In the genomic region with DNA sequence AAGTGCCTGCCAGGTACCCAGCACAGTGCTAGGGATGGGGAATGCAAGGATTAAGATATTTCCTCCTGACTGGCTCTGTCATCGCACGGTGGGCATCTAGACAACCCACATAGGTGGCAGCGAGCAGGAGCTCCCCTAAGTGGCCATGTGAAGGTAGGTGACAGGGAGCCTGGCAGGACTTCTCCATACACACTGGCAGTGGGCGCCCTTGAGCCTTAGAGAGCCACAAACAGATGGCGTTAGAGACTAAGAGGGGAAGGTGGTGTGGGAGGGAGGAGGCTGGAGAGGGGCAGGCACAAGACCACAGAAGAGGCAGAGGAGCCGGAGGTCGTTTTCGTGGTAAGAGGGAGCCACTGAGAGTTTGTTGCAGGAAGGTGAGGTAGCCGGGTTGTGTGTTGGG, we compare ENCODE assay signal across 9 cellular contexts. TPM values are rescaled to one million over a fixed set of nuclear protein-coding genes. Genes with fewer than 3 reads are reported as not detected.
DNase-seq lines count a peak whose midpoint lies in the region; ATAC-seq and TF ChIP-seq lines count a peak whose summit lies in the region.
"Had no signal": no experiment of that assay in that cellular context is flagged by ENCODE, and none has a peak within 500 bp of the region (broad histone marks: within the 10 kb centered on the region; RNA-seq: fewer than 3 reads in every experiment).

No MANE protein-coding gene starts in this region.

- no peak overlapping the region for H3K9ac ChIP-seq in KMS-11

- peaks cover 4% of the 10 kb centered on the region for H3K4me1 ChIP-seq in KMS-11 (ENCODE audit: low read depth, poor library complexity, severe bottlenecking)

- H4K20me1 ChIP-seq in KMS-11 (ENCODE audit: insufficient read depth) = no peaks in the 10 kb centered on the region

- H3K4me2 ChIP-seq in KMS-11 = no peak overlapping the region

- H3K36me3 ChIP-seq in KMS-11 (ENCODE audit: insufficient read depth) = no peaks in the 10 kb centered on the region

- H3K27ac ChIP-seq in KMS-11 = no peak overlapping the region

- H3K27me3 ChIP-seq in KMS-11 (ENCODE audit: insufficient read depth, low read depth) = 0 out of 2 replicates have a peak, but pooled peaks cover 3% of the 10 kb centered on the region

- ATAC-seq in left lobe of liver (peak; percentile 38), GM19463 (IDR thresholded peaks at IDR 0.05; ENCODE audit: unreplicated experiment) (no peak)

- DNase-seq in NCI-H146 (lab: John Stamatoyannopoulos, UW) = peak; percentile 61
- DNase-seq in NCI-H146 treated with DMSO at 0.1 percent for 48 hours (lab: John Stamatoyannopoulos, UW; ENCODE audit: unreplicated experiment) = no peak
- DNase-seq in RKO (ENCODE audit: low spot score) = peak; percentile 43
- no peak for DNase-seq in left lobe of liver (ENCODE audit: low spot score)
- DNase-seq in NCI-H128 (lab: John Stamatoyannopoulos, UW; ENCODE audit: unreplicated experiment) = no peak
- DNase-seq in glomerular visceral epithelial cell (ENCODE audit: extremely low spot score) = no peak
- DNase-seq: midbrain had no signal

- H3K79me2 ChIP-seq in KMS-11 (ENCODE audit: insufficient read depth, low read depth) = peaks cover 3% of the 10 kb centered on the region; the same call in 1 of the 2 replicates

- 0 out of 2 replicates have a peak, but pooled peaks have one; percentile 21 for TF ChIP-seq CTCF in KMS-11 (conservative IDR thresholded peaks at IDR 0.05; ENCODE audit: low read depth, low read length)

- no peak overlapping the region for H2AFZ ChIP-seq in KMS-11 (ENCODE audit: low read depth)

- no peak overlapping the region for H3K4me3 ChIP-seq in KMS-11 (IDR thresholded peaks at IDR 0.05; ENCODE audit: insufficient read depth, low read depth, low read length)

RNA-seq across cellular contexts. Expression of a gene that starts 15.2 kb away (rescaled TPM):
- 0.18 TPM for total RNA-seq in left lobe of liver

RNA-seq across cellular contexts. Expression of a gene that starts 45.9 kb away (rescaled TPM):
- 34.6 TPM for total RNA-seq in left lobe of liver

Comparison
In these comparisons a context has a peak if more than half of its experiments do, and no peak if none do; other contexts are left out.
1. DNase-seq: peak in NCI-H146 (single experiment) and RKO (single experiment); none in NCI-H146 treated with DMSO at 0.1 percent for 48 hours (single experiment), left lobe of liver (single experiment), NCI-H128 (single experiment) and glomerular visceral epithelial cell (single experiment).